Comparison of ENCODE assay signal across 9 cellular contexts in genomic region chr6:24414531-24414930, GRCh38. TPM values are rescaled to one million over a fixed set of nuclear protein-coding genes. Genes with fewer than 3 reads are reported as not detected.
"Had no signal": no experiment of that assay in that cellular context is flagged by ENCODE, and none has a peak within 500 bp of the region (broad histone marks: within the 10 kb centered on the region; RNA-seq: fewer than 3 reads in every experiment).

No MANE protein-coding gene starts in this region.

RNA-seq across cellular contexts. Expression of gene DCDC2, which starts 56.7 kb away (rescaled TPM):
- total RNA-seq: activated B cell treated with CpG ODN at 0.5 μM for 24 hours; activated CD4-positive, alpha-beta memory T cell treated with anti-CD3 and anti-CD28 coated beads, Interleukin-2, amount 10 ng/mL, durations not matched to agents 7 days and 5 days; activated CD4-positive, alpha-beta T cell treated with anti-CD3 and anti-CD28 coated beads, Interleukin-2, amount 10 ng/mL, durations not matched to agents 24 days and 14 days; activated CD4-positive, alpha-beta T cell treated with anti-CD3 and anti-CD28 coated beads, Interleukin-2, amount 10 ng/mL, durations not matched to agents 7 days and 5 days; activated CD8-positive, alpha-beta memory T cell treated with anti-CD3 and anti-CD28 coated beads, Interleukin-2, amount 10 ng/mL, durations not matched to agents 7 days and 5 days; activated CD8-positive, alpha-beta T cell treated with anti-CD3 and anti-CD28 coated beads for 36 hours; activated CD8-positive, alpha-beta T cell treated with anti-CD3 and anti-CD28 coated beads, Interleukin-2, amount 10 ng/mL, durations not matched to agents 7 days and 5 days; T-helper 1 cell treated with Interleukin-12 subunit alpha and Interleukin-12 subunit beta and Interleukin-4 antibody, amounts not matched to agents 30 ng/mL and 1 ng/mL, for 36 hours; T-helper 2 cell treated with Interferon-gamma antibody and Interleukin-4, amounts not matched to agents 100 ng/mL and 5 ng/mL, for 36 hours had no signal
